In the genomic region with DNA sequence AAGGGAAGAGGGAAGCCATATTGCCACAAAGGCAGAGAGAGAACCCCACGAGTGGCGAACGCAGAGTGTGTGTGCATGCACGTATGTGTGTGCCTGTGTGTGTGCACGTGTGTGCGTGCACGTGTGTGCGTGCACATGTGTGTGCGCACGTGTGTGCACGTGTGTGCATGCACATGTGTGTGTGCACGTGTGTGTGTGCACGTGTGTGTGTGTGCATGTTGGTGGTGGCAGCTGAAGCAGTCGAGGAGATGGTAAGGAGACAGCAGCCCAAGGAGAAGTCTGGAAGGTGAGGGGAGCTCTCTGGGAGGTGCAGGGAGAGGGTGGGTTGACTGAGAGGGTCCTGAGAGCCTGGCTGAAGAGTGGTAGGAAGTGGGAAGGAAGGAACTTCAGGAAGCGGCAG, we compare ENCODE assay signal across 2 cellular contexts.
TF ChIP-seq lines count a peak whose summit lies in the region.

No MANE protein-coding gene starts in this region.

TF ChIP-seq in HepG2, 621 proteins besides CTCF, POLR2A, EP300 and RAD21:
- TF ChIP-seq MYNN (CRISPR knock-in tag; IDR thresholded peaks at IDR 0.05; ENCODE audit: low read depth): no peak
- TF ChIP-seq, protein P1, sequence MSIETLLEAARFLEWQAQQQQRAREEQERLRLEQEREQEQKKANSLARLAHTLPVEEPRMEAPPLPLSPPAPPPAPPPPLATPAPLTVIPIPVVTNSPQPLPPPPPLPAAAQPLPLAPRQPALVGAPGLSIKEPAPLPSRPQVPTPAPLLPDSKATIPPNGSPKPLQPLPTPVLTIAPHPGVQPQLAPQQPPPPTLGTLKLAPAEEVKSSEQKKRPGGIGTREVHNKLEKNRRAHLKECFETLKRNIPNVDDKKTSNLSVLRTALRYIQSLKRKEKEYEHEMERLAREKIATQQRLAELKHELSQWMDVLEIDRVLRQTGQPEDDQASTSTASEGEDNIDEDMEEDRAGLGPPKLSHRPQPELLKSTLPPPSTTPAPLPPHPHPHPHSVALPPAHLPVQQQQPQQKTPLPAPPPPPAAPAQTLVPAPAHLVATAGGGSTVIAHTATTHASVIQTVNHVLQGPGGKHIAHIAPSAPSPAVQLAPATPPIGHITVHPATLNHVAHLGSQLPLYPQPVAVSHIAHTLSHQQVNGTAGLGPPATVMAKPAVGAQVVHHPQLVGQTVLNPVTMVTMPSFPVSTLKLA (IDR thresholded peaks at IDR 0.05): peak; percentile 95

TF ChIP-seq in WTC11, 78 proteins besides CTCF, POLR2A, EP300 and RAD21 (continued from another document):
- TF ChIP-seq TP53 (CRISPR knock-in tag; IDR thresholded peaks at IDR 0.05) (no peak), NFE2L1 (CRISPR knock-in tag; IDR thresholded peaks at IDR 0.05) (no peak), ZNF263 (CRISPR knock-in tag; IDR thresholded peaks at IDR 0.05; ENCODE audit: low read depth) (no peak), NFYB (CRISPR knock-in tag; conservative IDR thresholded peaks at IDR 0.05; ENCODE audit: low read depth) (no peak), NR2C2 (CRISPR knock-in tag; IDR thresholded peaks at IDR 0.05) (no peak), ZNF416 (CRISPR knock-in tag; IDR thresholded peaks at IDR 0.05) (no peak), EMX1 (CRISPR knock-in tag; IDR thresholded peaks at IDR 0.05) (no peak), JUN (CRISPR knock-in tag; IDR thresholded peaks at IDR 0.05) (no peak), ELF4 (CRISPR knock-in tag; IDR thresholded peaks at IDR 0.05; ENCODE audit: low read depth) (no peak), JAZF1 (CRISPR knock-in tag; IDR thresholded peaks at IDR 0.05) (no peak), ZNF671 (CRISPR knock-in tag; IDR thresholded peaks at IDR 0.05) (no peak), ZNF396 (CRISPR knock-in tag; IDR thresholded peaks at IDR 0.05; ENCODE audit: borderline replicate concordance) (no peak), SMAD3 (CRISPR knock-in tag; IDR thresholded peaks at IDR 0.05; ENCODE audit: borderline replicate concordance) (no peak)
- TF ChIP-seq, protein P2, sequence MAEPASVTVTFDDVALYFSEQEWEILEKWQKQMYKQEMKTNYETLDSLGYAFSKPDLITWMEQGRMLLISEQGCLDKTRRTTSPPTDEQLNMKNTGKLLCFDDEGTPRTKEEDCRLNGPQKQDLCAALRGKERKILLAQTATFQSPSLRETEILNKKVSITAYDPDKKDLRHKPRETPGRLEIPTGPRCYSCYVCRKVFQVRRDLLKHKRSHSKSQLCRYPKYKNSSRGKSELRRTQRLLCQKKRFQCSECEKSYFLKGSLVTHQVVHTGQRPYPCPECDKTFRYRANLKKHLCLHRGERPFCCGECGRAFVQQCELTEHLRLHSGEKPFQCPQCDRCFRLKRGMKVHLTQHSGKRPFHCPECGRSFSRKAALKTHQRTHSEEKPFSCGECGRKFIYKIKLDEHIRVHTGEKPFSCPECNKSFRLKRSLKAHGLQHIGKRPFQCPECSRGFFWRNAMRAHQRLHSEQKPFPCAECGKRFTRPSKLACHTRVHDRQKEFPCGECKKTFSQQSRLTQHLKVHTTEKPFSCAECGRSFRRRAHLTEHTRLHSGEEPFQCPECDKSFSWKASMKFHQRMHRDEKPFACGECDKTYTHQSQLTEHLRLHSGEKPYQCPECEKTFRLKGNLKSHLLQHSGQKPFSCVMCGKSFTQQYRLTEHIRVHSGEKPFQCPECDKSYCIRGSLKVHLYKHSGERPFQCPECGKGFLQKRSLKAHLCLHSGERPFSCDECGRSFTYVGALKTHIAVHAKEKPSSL (CRISPR knock-in tag; conservative IDR thresholded peaks at IDR 0.05): no peak
- TF ChIP-seq, protein P3, sequence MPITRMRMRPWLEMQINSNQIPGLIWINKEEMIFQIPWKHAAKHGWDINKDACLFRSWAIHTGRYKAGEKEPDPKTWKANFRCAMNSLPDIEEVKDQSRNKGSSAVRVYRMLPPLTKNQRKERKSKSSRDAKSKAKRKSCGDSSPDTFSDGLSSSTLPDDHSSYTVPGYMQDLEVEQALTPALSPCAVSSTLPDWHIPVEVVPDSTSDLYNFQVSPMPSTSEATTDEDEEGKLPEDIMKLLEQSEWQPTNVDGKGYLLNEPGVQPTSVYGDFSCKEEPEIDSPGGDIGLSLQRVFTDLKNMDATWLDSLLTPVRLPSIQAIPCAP (CRISPR knock-in tag; IDR thresholded peaks at IDR 0.05): no peak
- TF ChIP-seq, protein P4, sequence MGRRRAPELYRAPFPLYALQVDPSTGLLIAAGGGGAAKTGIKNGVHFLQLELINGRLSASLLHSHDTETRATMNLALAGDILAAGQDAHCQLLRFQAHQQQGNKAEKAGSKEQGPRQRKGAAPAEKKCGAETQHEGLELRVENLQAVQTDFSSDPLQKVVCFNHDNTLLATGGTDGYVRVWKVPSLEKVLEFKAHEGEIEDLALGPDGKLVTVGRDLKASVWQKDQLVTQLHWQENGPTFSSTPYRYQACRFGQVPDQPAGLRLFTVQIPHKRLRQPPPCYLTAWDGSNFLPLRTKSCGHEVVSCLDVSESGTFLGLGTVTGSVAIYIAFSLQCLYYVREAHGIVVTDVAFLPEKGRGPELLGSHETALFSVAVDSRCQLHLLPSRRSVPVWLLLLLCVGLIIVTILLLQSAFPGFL (CRISPR knock-in tag; IDR thresholded peaks at IDR 0.05; ENCODE audit: borderline replicate concordance): no peak
- TF ChIP-seq, protein P5, sequence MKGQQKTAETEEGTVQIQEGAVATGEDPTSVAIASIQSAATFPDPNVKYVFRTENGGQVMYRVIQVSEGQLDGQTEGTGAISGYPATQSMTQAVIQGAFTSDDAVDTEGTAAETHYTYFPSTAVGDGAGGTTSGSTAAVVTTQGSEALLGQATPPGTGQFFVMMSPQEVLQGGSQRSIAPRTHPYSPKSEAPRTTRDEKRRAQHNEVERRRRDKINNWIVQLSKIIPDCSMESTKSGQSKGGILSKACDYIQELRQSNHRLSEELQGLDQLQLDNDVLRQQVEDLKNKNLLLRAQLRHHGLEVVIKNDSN (CRISPR knock-in tag; IDR thresholded peaks at IDR 0.05): no peak
- TF ChIP-seq, protein P6, sequence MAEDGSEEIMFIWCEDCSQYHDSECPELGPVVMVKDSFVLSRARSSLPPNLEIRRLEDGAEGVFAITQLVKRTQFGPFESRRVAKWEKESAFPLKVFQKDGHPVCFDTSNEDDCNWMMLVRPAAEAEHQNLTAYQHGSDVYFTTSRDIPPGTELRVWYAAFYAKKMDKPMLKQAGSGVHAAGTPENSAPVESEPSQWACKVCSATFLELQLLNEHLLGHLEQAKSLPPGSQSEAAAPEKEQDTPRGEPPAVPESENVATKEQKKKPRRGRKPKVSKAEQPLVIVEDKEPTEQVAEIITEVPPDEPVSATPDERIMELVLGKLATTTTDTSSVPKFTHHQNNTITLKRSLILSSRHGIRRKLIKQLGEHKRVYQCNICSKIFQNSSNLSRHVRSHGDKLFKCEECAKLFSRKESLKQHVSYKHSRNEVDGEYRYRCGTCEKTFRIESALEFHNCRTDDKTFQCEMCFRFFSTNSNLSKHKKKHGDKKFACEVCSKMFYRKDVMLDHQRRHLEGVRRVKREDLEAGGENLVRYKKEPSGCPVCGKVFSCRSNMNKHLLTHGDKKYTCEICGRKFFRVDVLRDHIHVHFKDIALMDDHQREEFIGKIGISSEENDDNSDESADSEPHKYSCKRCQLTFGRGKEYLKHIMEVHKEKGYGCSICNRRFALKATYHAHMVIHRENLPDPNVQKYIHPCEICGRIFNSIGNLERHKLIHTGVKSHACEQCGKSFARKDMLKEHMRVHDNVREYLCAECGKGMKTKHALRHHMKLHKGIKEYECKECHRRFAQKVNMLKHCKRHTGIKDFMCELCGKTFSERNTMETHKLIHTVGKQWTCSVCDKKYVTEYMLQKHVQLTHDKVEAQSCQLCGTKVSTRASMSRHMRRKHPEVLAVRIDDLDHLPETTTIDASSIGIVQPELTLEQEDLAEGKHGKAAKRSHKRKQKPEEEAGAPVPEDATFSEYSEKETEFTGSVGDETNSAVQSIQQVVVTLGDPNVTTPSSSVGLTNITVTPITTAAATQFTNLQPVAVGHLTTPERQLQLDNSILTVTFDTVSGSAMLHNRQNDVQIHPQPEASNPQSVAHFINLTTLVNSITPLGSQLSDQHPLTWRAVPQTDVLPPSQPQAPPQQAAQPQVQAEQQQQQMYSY (CRISPR knock-in tag; IDR thresholded peaks at IDR 0.05): no peak
TF ChIP-seq in WTC11: peak in this region for 0.
